1 cellular context compared by ENCODE assay signal in genomic region chr4:159697322-159698283, GRCh38.
TF ChIP-seq lines count a peak whose summit lies in the region.

No MANE protein-coding gene starts in this region.

TF ChIP-seq in H1, 55 proteins besides CTCF, POLR2A, EP300 and RAD21 (continued from another document):
- TF ChIP-seq TCF12 (IDR thresholded peaks at IDR 0.05; ENCODE audit: low read depth, low read length) (no peak), KDM5A (IDR thresholded peaks at IDR 0.05; ENCODE audit: low read length) (no peak), CTBP2 (IDR thresholded peaks at IDR 0.05; ENCODE audit: borderline replicate concordance, insufficient read depth, insufficient read length, low read length) (no peak), MAFK (IDR thresholded peaks at IDR 0.05; ENCODE audit: low read depth, low read length) (no peak), POLR2AphosphoS5 (IDR thresholded peaks at IDR 0.05; ENCODE audit: low read depth, low read length) (no peak), BACH1 (IDR thresholded peaks at IDR 0.05; ENCODE audit: low read length) (no peak), TEAD4 (IDR thresholded peaks at IDR 0.05; ENCODE audit: low read depth, low read length) (no peak), ATF3 (IDR thresholded peaks at IDR 0.05; ENCODE audit: insufficient read depth, low read depth, low read length) (no peak), CBX5 (IDR thresholded peaks at IDR 0.05; ENCODE audit: low read depth, low read length) (no peak), MAX (IDR thresholded peaks at IDR 0.05) (no peak), FOSL1 (IDR thresholded peaks at IDR 0.05; ENCODE audit: insufficient read depth, low read depth, low read length) (no peak)
